14 cellular contexts compared by ENCODE assay signal in the genomic region with DNA sequence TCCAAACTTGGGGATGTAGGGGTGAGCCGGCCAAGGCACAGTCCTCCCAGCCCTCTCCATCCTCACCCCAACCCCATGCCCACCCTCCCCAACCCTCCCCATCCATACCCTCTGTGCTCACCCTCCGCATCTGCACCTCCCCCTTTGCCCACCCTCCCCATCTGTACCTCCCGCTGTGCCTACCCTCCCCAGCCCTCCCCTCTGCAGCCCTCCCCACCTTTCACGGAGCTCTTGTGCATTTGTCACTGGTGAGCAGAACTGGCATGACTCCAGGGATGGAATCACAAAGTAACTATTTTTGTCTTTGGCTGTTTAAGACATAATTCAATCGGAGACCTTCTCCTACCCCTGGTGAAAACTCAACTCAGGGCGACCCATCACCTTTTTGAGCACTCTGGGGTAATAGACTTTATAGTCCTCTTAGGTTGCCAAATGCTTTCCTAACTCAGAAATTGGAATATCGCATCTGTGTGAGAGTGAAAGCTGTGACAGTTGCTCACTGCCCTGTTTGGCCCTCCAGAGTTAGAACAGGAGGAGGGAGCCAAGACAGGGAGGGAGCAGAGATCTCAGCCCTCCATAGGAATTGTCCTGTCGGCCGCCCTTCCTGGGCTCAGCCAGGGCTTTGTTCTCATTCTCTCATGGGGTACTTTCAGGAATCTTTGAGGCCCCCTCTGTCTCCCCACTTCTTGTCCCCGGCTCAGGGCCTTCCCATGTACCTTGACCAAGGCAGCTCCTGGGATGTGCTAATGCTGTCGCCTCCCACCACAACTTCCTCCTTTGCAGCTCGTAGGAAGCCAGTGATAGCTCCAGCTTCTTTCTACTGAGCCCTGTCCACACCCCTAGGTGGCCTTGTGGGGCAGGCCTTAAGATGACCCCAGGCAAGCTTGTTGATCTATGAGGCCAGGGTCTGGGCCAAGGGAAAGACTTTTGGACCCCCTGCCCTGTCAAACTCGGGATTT. TPM values are rescaled to one million over a fixed set of nuclear protein-coding genes. Genes with fewer than 3 reads are reported as not detected.
DNase-seq lines count a peak whose midpoint lies in the region; ATAC-seq and TF ChIP-seq lines count a peak whose summit lies in the region.
"Had no signal": no experiment of that assay in that cellular context is flagged by ENCODE, and none has a peak within 500 bp of the region (broad histone marks: within the 10 kb centered on the region; RNA-seq: fewer than 3 reads in every experiment).

No MANE protein-coding gene starts in this region.

- H3K27me3 ChIP-seq in body of pancreas = no peaks in the 10 kb centered on the region

- H3K36me3 ChIP-seq in body of pancreas (replicated peaks in 1 of 2; ENCODE audit: insufficient read depth in 1 of 2, low read depth in 2 of 2) = peaks cover 0 to 1% of the 10 kb centered on the region in 2 donors

- DNase-seq in activated CD4-positive, alpha-beta T cell treated with anti-CD3 and anti-CD28 coated beads, Interleukin-2, amount 10 ng/mL, durations not matched to agents 7 days and 5 days = no peak
- no peak for DNase-seq in activated CD4-positive, alpha-beta T cell treated with anti-CD3 and anti-CD28 coated beads for 48 hours
- DNase-seq in T-cell = peak in 1 of 34 experiments; percentile 21
- no peak for DNase-seq in Right ventricle myocardium superior
- peak in 1 of 2 donors; percentile 30 for DNase-seq in stimulated activated effector memory CD8-positive, alpha-beta T cell treated with anti-CD3 and anti-CD28 coated beads, Interleukin-12 subunit alpha, Interleukin-12 subunit beta, amount 100 ng/mL, for 72 hours (ENCODE audit: low spot score in 2 of 2)
- DNase-seq in body of pancreas = no peak
- no peak for DNase-seq in SHP77 treated with DMSO at 0.1 percent for 48 hours (lab: John Stamatoyannopoulos, UW)
- DNase-seq: DMS53, HFFc6, NCI-H2171 had no signal

- 73% methylated on average over 13 of the region's 13 CpGs for WGBS in body of pancreas, 2 donors

- intact Hi-C loops in Right ventricle myocardium superior (cut with DNase I) (no loop called here), body of pancreas (cut with DNase I) (no loop called here)

- no peak overlapping the region for H3K4me3 ChIP-seq in body of pancreas
- H3K4me3 ChIP-seq: A549 had no signal

- peaks cover 69% of the 10 kb centered on the region for H3K4me1 Mint-ChIP-seq in activated CD4-positive, alpha-beta T cell treated with anti-CD3 and anti-CD28 coated beads, Interleukin-2, amount 10 ng/mL, durations not matched to agents 7 days and 5 days
- H3K4me1 Mint-ChIP-seq in T-cell = peaks cover 70 to 85% (median 71%) of the 10 kb centered on the region in 3 donors
- H3K4me1 Mint-ChIP-seq in stimulated activated effector memory CD8-positive, alpha-beta T cell treated with anti-CD3 and anti-CD28 coated beads, Interleukin-12 subunit alpha, Interleukin-12 subunit beta, amount 100 ng/mL, for 72 hours = peaks cover 80% of the 10 kb centered on the region

- H3K4me3 Mint-ChIP-seq in activated CD4-positive, alpha-beta T cell treated with anti-CD3 and anti-CD28 coated beads, Interleukin-2, amount 10 ng/mL, durations not matched to agents 7 days and 5 days = no peak overlapping the region
- peak overlapping the region in 1 of 3 donors; percentile 12 for H3K4me3 Mint-ChIP-seq in T-cell
- no peak overlapping the region for H3K4me3 Mint-ChIP-seq in stimulated activated effector memory CD8-positive, alpha-beta T cell treated with anti-CD3 and anti-CD28 coated beads, Interleukin-12 subunit alpha, Interleukin-12 subunit beta, amount 100 ng/mL, for 72 hours
- H3K4me3 Mint-ChIP-seq: HFFc6 had no signal

- H3K36me3 Mint-ChIP-seq in activated CD4-positive, alpha-beta T cell treated with anti-CD3 and anti-CD28 coated beads, Interleukin-2, amount 10 ng/mL, durations not matched to agents 7 days and 5 days (ENCODE audit: low read depth) = peaks cover 87% of the 10 kb centered on the region
- H3K36me3 Mint-ChIP-seq in T-cell = peaks cover 63% of the 10 kb centered on the region
- peaks cover 100% of the 10 kb centered on the region for H3K36me3 Mint-ChIP-seq in stimulated activated effector memory CD8-positive, alpha-beta T cell treated with anti-CD3 and anti-CD28 coated beads, Interleukin-12 subunit alpha, Interleukin-12 subunit beta, amount 100 ng/mL, for 72 hours

- no peaks in the 10 kb centered on the region for H3K4me1 ChIP-seq in body of pancreas

- TF ChIP-seq CTCF in body of pancreas (IDR thresholded peaks at IDR 0.05) = no peak

- no peak overlapping the region for H3K27ac ChIP-seq in body of pancreas
- H3K27ac ChIP-seq: A549, KMS-11 had no signal

- POLR2A ChIA-PET in activated CD4-positive, alpha-beta T cell treated with anti-CD3 and anti-CD28 coated beads, Interleukin-2, amount 10 ng/mL, durations not matched to agents 7 days and 5 days (lab: Charles Lee) = no interaction called here
- POLR2A ChIA-PET in T-cell (lab: Charles Lee) = no interaction called here

- ATAC-seq in T-cell (replicated peaks in 1 of 4) (peak in 2 of 4 experiments; percentile 17 to 30), Right ventricle myocardium superior (ENCODE audit: poor library complexity) (peak; percentile 67), body of pancreas (no peak), HG02852 (IDR thresholded peaks at IDR 0.05; ENCODE audit: unreplicated experiment) (no peak)
- ATAC-seq in stimulated activated effector memory CD8-positive, alpha-beta T cell treated with anti-CD3 and anti-CD28 coated beads, Interleukin-12 subunit alpha, Interleukin-12 subunit beta, amount 100 ng/mL, for 72 hours = no peak
- ATAC-seq: A549; activated CD4-positive, CD25-positive, alpha-beta regulatory T cell treated with anti-CD3 and anti-CD28 coated beads, Interleukin-2, amount 50 U/mL, for 24 hours had no signal

- CTCF ChIA-PET in activated CD4-positive, alpha-beta T cell treated with anti-CD3 and anti-CD28 coated beads, Interleukin-2, amount 10 ng/mL, durations not matched to agents 7 days and 5 days (lab: Charles Lee) = interaction anchor here (1.2 to 1.4 kb wide), 2 partner anchors 13 to 15 kb away, joined by 3 read pairs; no protein-coding TSS in a partner anchor
- CTCF ChIA-PET in T-cell (lab: Charles Lee) = interaction anchor here in 1 of 2 donors (0.5 kb wide), 1 partner anchor 50 kb away, joined by 3 read pairs; no protein-coding TSS in a partner anchor

- H3K9me3 Mint-ChIP-seq in activated CD4-positive, alpha-beta T cell treated with anti-CD3 and anti-CD28 coated beads, Interleukin-2, amount 10 ng/mL, durations not matched to agents 7 days and 5 days = no peaks in the 10 kb centered on the region
- H3K9me3 Mint-ChIP-seq in T-cell = no peaks in the 10 kb centered on the region
- H3K9me3 Mint-ChIP-seq in stimulated activated effector memory CD8-positive, alpha-beta T cell treated with anti-CD3 and anti-CD28 coated beads, Interleukin-12 subunit alpha, Interleukin-12 subunit beta, amount 100 ng/mL, for 72 hours = no peaks in the 10 kb centered on the region
- H3K9me3 Mint-ChIP-seq: HFFc6 had no signal

- H3K27me3 Mint-ChIP-seq in activated CD4-positive, alpha-beta T cell treated with anti-CD3 and anti-CD28 coated beads, Interleukin-2, amount 10 ng/mL, durations not matched to agents 7 days and 5 days = no peaks in the 10 kb centered on the region
- H3K27me3 Mint-ChIP-seq in T-cell = no peaks in the 10 kb centered on the region

- peak overlapping the region; percentile 76 for H3K27ac Mint-ChIP-seq in activated CD4-positive, alpha-beta T cell treated with anti-CD3 and anti-CD28 coated beads, Interleukin-2, amount 10 ng/mL, durations not matched to agents 7 days and 5 days
- peak overlapping the region; percentile 99 to 100 for H3K27ac Mint-ChIP-seq in T-cell
- peak overlapping the region; percentile 88 for H3K27ac Mint-ChIP-seq in stimulated activated effector memory CD8-positive, alpha-beta T cell treated with anti-CD3 and anti-CD28 coated beads, Interleukin-12 subunit alpha, Interleukin-12 subunit beta, amount 100 ng/mL, for 72 hours
- H3K27ac Mint-ChIP-seq: HFFc6 had no signal

- no peak for TF ChIP-seq POLR2A in body of pancreas (IDR thresholded peaks at IDR 0.05)

- H3K9me3 ChIP-seq in body of pancreas = no peaks in the 10 kb centered on the region
- H3K9me3 ChIP-seq: A549 had no signal

RNA-seq across cellular contexts. Expression of gene OTULIN, which starts 36.2 kb away (rescaled TPM):
- 10 to 100 TPM; 62.5 to 63.2 TPM for total RNA-seq in activated CD4-positive, alpha-beta T cell treated with anti-CD3 and anti-CD28 coated beads, Interleukin-2, amount 10 ng/mL, durations not matched to agents 7 days and 5 days
- total RNA-seq in T-cell = 10 to 100 TPM; 57.6 to 67.1 (median 61.2) TPM
- total RNA-seq in Right ventricle myocardium superior = 23.1 TPM
- total RNA-seq in body of pancreas = 10 to 100 TPM; 19.7 to 37.6 TPM
